10 cellular contexts compared by ENCODE assay signal in genomic region chrX:39688219-39688575, GRCh38.
A peak's percentile ranks its signal among the peaks of the same experiment; 100 is the strongest.
DNase-seq lines count a peak whose midpoint lies in the region; ATAC-seq and TF ChIP-seq lines count a peak whose summit lies in the region.
"Had no signal": no experiment of that assay in that cellular context is flagged by ENCODE, and none has a peak within 500 bp of the region (broad histone marks: within the 10 kb centered on the region; RNA-seq: fewer than 3 reads in every experiment).

No MANE protein-coding gene starts in this region.

- H3K9me3 ChIP-seq in HUES48 (ENCODE audit: control insufficient read depth, insufficient read depth, low read length) (peaks cover 1% of the 10 kb centered on the region; the same call in 1 of the 2 replicates), duodenal mucosa (ENCODE audit: control insufficient read depth in 1 of 2, low read length in 2 of 2) (no peaks in the 10 kb centered on the region), neuron (ENCODE audit: low read length) (no peaks in the 10 kb centered on the region)

- no peak for TF ChIP-seq CTCF in GM13977 (IDR thresholded peaks at IDR 0.05; ENCODE audit: extremely low read depth, insufficient read depth, missing control alignments)

- no peaks in the 10 kb centered on the region for H3K36me3 ChIP-seq in ACC112 (ENCODE audit: insufficient read depth, low read length)
- H3K36me3 ChIP-seq in HUES48 (ENCODE audit: control insufficient read depth, insufficient read depth, low read length) = no peaks in the 10 kb centered on the region
- no peaks in the 10 kb centered on the region for H3K36me3 ChIP-seq in duodenal mucosa (ENCODE audit: control insufficient read depth in 1 of 2, insufficient read depth in 2 of 2, low read length in 2 of 2)
- H3K36me3 ChIP-seq in neuron (ENCODE audit: insufficient read depth, low read length) = no peaks in the 10 kb centered on the region

- no peaks in the 10 kb centered on the region for H3K4me1 ChIP-seq in ACC112 (ENCODE audit: control insufficient read depth, insufficient read depth, low read length, unreplicated experiment)
- peaks cover 33% of the 10 kb centered on the region for H3K4me1 ChIP-seq in HUES48 (ENCODE audit: control insufficient read depth, insufficient read depth, low read length)
- H3K4me1 ChIP-seq in duodenal mucosa (ENCODE audit: control insufficient read depth in 1 of 2, insufficient read depth in 2 of 2, low read length in 2 of 2) = peaks cover 5 to 9% of the 10 kb centered on the region in 2 donors
- peaks cover 15% of the 10 kb centered on the region for H3K4me1 ChIP-seq in neuron (ENCODE audit: insufficient read depth, low read length)

- H3K9ac ChIP-seq in HUES48 (ENCODE audit: low read depth, low read length) = peak overlapping the region; percentile 76
- H3K9ac ChIP-seq in duodenal mucosa (ENCODE audit: low read depth in 1 of 2, low read length in 2 of 2) = no peak overlapping the region

- H3K4me3 ChIP-seq in ACC112 (ENCODE audit: low read depth, low read length) (peak overlapping the region; percentile 74), HUES48 (ENCODE audit: low read depth, low read length) (peak overlapping the region; percentile 67), duodenal mucosa (ENCODE audit: low read depth in 1 of 2, low read length in 2 of 2) (peak overlapping the region; percentile 34 to 61), neuron (ENCODE audit: low read length) (peak overlapping the region; percentile 29)

- no peak overlapping the region for H2AFZ ChIP-seq in ACC112 (ENCODE audit: low read length, unreplicated experiment)
- H2AFZ ChIP-seq in neuron (ENCODE audit: low read depth, low read length) = no peak overlapping the region

- no peak for DNase-seq in GM13977 (ENCODE audit: low spot score)
- no peak for DNase-seq in stimulated activated CD4-positive, alpha-beta T cell treated with anti-CD3 and anti-CD28 coated beads, Interleukin-15, amount 100 ng/mL, for 24 hours
- DNase-seq: NCI-H1694 treated with DMSO at 0.1 percent for 48 hours, SIG-M5 had no signal

- H3K27ac ChIP-seq in ACC112 (ENCODE audit: low read depth, low read length) (no peak overlapping the region), HUES48 (ENCODE audit: low read depth, low read length) (peak overlapping the region; percentile 63), duodenal mucosa (ENCODE audit: low read depth, low read length) (no peak overlapping the region)

- in situ Hi-C loops in GM13977 (cut with MboI; ENCODE audit: low pct_unique_long_range_greater_than_20kb, low sequenced_read_pairs, unreplicated experiment) = no loop called here

- H3K79me2 ChIP-seq in ACC112 (ENCODE audit: control insufficient read depth, insufficient read depth, low read length, unreplicated experiment) = no peaks in the 10 kb centered on the region

- ATAC-seq in GM19463 (IDR thresholded peaks at IDR 0.05; ENCODE audit: unreplicated experiment) (no peak), HG02759 (IDR thresholded peaks at IDR 0.05; ENCODE audit: unreplicated experiment) (no peak)

- H3K27me3 ChIP-seq in ACC112 (ENCODE audit: insufficient read depth, low read length) = no peaks in the 10 kb centered on the region
- H3K27me3 ChIP-seq in HUES48 (ENCODE audit: control insufficient read depth, insufficient read depth, low read length) = peaks cover 17% of the 10 kb centered on the region
- no peaks in the 10 kb centered on the region for H3K27me3 ChIP-seq in duodenal mucosa (ENCODE audit: control insufficient read depth in 1 of 2, insufficient read depth in 2 of 2, low read length in 2 of 2)
- H3K27me3 ChIP-seq in neuron (ENCODE audit: insufficient read depth, low read length) = peaks cover 3% of the 10 kb centered on the region
